ENCODE assay signal across 8 cellular contexts in the genomic region with DNA sequence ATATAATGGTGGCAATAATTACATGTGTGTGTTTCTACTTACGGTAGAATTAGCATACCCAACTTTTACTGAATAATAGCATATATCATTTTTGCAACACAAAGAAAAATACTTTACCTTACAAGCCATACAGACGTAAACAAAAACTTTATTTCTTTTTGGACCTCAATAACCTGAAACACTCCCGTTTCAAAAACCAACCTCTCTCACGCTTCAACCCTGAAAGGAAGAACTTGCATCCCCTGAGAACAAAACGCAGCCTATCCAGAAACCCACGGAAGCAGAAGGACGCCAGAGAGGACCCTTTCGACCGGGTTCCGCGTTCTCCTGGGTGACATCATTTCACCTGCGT. TPM values are rescaled to one million over a fixed set of nuclear protein-coding genes. Genes with fewer than 3 reads are reported as not detected.
DNase-seq lines count a peak whose midpoint lies in the region; ATAC-seq and TF ChIP-seq lines count a peak whose summit lies in the region.

TSS of gene RNF38 (minus strand) at position 290 of the 352 bp plus-strand sequence. CDS start at position 129, 161 bp downstream.

- H3K9ac ChIP-seq in NT2/D1 (ENCODE audit: insufficient read length, low read depth), result peak within 1 kb of the TSS; percentile 92

- H3K9me3 Mint-ChIP-seq in CD4-positive, alpha-beta T cell, result no peaks in the 10 kb centered on the region

- no peak for TF ChIP-seq POLR2A in uterus (IDR thresholded peaks at IDR 0.05)

- no peaks in the 10 kb centered on the region for H3K27me3 Mint-ChIP-seq in CD4-positive, alpha-beta T cell

- POLR2A ChIA-PET in CD4-positive, alpha-beta T cell (lab: Charles Lee), result interaction anchor here (0.7 to 2.4 kb wide), 11 partner anchors 9 to 388 kb away, joined by 3 to 22 read pairs (median 4); partner anchors contain the start of gene CLTA

- ATAC-seq in CD4-positive, alpha-beta T cell (ENCODE audit: poor library complexity), result peak; percentile 37
- ATAC-seq in GM19463 (IDR thresholded peaks at IDR 0.05; ENCODE audit: unreplicated experiment), result no peak
- no peak for ATAC-seq in GM19467 (IDR thresholded peaks at IDR 0.05; ENCODE audit: unreplicated experiment)
- ATAC-seq in GM18907 (IDR thresholded peaks at IDR 0.05; ENCODE audit: unreplicated experiment), result no peak

- H3K36me3 Mint-ChIP-seq in CD4-positive, alpha-beta T cell (ENCODE audit: low read depth), result peaks cover 35% of the 10 kb centered on the region

- peak within 1 kb of the TSS; percentile 92 for H3K4me3 Mint-ChIP-seq in CD4-positive, alpha-beta T cell

- H3K4me1 ChIP-seq in NT2/D1 (ENCODE audit: insufficient read depth, insufficient read length) (peaks cover 2% of the 10 kb centered on the region), mesodermal cell (ENCODE audit: control insufficient read depth, insufficient read depth, low read length, poor library complexity, severe bottlenecking) (peaks cover 14% of the 10 kb centered on the region), uterus (no peaks in the 10 kb centered on the region)

- no peaks in the 10 kb centered on the region for H3K9me3 ChIP-seq in CD4-positive, alpha-beta T cell (ENCODE audit: control insufficient read depth, low read length)
- no peaks in the 10 kb centered on the region for H3K9me3 ChIP-seq in NT2/D1 (ENCODE audit: insufficient read depth, low read length)
- no peaks in the 10 kb centered on the region for H3K9me3 ChIP-seq in mesodermal cell (ENCODE audit: control insufficient read depth, low read length)
- H3K9me3 ChIP-seq in uterus, result no peaks in the 10 kb centered on the region

- no peak for TF ChIP-seq CTCF in CD4-positive, alpha-beta T cell (IDR thresholded peaks at IDR 0.05)
- no peak for TF ChIP-seq CTCF in uterus (IDR thresholded peaks at IDR 0.05)

- no peaks in the 10 kb centered on the region for H3K27me3 ChIP-seq in CD4-positive, alpha-beta T cell (ENCODE audit: control insufficient read depth, insufficient read depth, low read length)
- H3K27me3 ChIP-seq in NT2/D1 (ENCODE audit: insufficient read depth, insufficient read length) (no peaks in the 10 kb centered on the region), uterus (no peaks in the 10 kb centered on the region)

- peaks cover 60% of the 10 kb centered on the region for H3K4me1 Mint-ChIP-seq in CD4-positive, alpha-beta T cell (ENCODE audit: low read depth)

- intact Hi-C loops in CD4-positive, alpha-beta T cell (cut with DNase I, micrococcal nuclease), result loop anchor here (2.0 to 10.0 kb wide), 5 partner anchors 87 to 1067 kb away; partner anchors contain the start of genes CLTA (in 1 of the 2), GNE (in 1 of the 2) and ZBTB5 (in 1 of the 2)
- intact Hi-C loops in uterus (cut with DNase I; ENCODE audit: low total_unique reads), result no loop called here

- peak within 1 kb of the TSS; percentile 98 for H3K27ac ChIP-seq in CD4-positive, alpha-beta T cell (ENCODE audit: low read depth, low read length)
- H3K27ac ChIP-seq in mesodermal cell (ENCODE audit: low read depth, low read length, severe bottlenecking), result peak within 1 kb of the TSS; percentile 94
- H3K27ac ChIP-seq in uterus, result peak within 1 kb of the TSS; percentile 95 to 98

- 0% methylated on average over 8 to 11 of the region's 12 CpGs for WGBS in mesodermal cell (ENCODE audit: insufficient coverage in 2 of 2), 2 experiments

- DNase-seq in CD4-positive, alpha-beta T cell, result peak in 4 of 10 experiments; percentile 30 to 57 (median 52)
- DNase-seq in NT2/D1 (ENCODE audit: low read depth, low spot score), result no peak
- no peak for DNase-seq in dermis blood vessel endothelial cell
- DNase-seq in uterus, result no peak

- CTCF ChIA-PET in CD4-positive, alpha-beta T cell (lab: Charles Lee), result no interaction called here

- peaks cover 6% of the 10 kb centered on the region for H3K36me3 ChIP-seq in NT2/D1 (ENCODE audit: insufficient read depth, insufficient read length, low read length)
- peaks cover 29% of the 10 kb centered on the region for H3K36me3 ChIP-seq in mesodermal cell (ENCODE audit: control insufficient read depth, insufficient read depth, low read length)
- H3K36me3 ChIP-seq in uterus, result no peaks in the 10 kb centered on the region

- H3K27ac Mint-ChIP-seq in CD4-positive, alpha-beta T cell, result peak within 1 kb of the TSS; percentile 94

- H3K4me3 ChIP-seq in NT2/D1 (ENCODE audit: insufficient read length, low read depth), result peak within 1 kb of the TSS; percentile 75
- H3K4me3 ChIP-seq in mesodermal cell (ENCODE audit: extremely low read depth, insufficient read depth, low read length, poor library complexity, severe bottlenecking), result peak within 1 kb of the TSS; percentile 77
- peak within 1 kb of the TSS; percentile 80 to 93 for H3K4me3 ChIP-seq in uterus

RNA-seq across cellular contexts. Expression of gene RNF38, which starts in this region (rescaled TPM):
- total RNA-seq in CD4-positive, alpha-beta T cell, result 100 to 1,000 TPM in 1 of 2 experiments, 10 to 100 TPM in 1; 88.1 to 104 TPM
- total RNA-seq in dermis blood vessel endothelial cell (23.0 and 43.9 TPM in 2 replicates), uterus (10 to 100 TPM; 18.2 to 79.2 (median 30.6) TPM)
- 36.8 TPM for polyA plus RNA-seq in mesodermal cell (2013, experiment 1 of 2)
- polyA plus RNA-seq in mesodermal cell (2013, experiment 2 of 2), result 28.8 TPM
